In the genomic region with DNA sequence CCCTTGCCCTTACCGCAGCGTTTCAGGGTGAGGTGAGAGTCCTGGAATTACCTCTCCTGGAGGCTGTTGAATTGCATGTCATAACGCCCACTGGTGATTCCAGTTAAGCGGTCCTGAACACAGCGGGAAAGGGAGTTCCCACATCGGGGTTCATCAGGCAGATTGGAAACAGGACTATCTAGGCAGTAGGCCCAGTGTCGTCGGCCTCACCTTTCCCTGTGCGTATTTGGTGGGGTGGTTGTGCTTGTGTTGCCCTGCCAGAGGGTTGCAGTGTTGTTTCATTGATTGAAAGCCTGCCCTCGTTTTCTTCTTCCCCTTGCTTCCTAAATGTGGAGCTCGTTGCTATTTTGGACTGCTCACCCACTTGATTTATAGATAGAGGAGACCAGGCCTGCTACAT, we compare ENCODE assay signal across 15 cellular contexts. TPM values are rescaled to one million over a fixed set of nuclear protein-coding genes. Genes with fewer than 3 reads are reported as not detected.
DNase-seq lines count a peak whose midpoint lies in the region; ATAC-seq and TF ChIP-seq lines count a peak whose summit lies in the region.
"Had no signal": no experiment of that assay in that cellular context is flagged by ENCODE, and none has a peak within 500 bp of the region (broad histone marks: within the 10 kb centered on the region; RNA-seq: fewer than 3 reads in every experiment).

No MANE protein-coding gene starts in this region.

- H4K20me1 ChIP-seq in GM23338 (replicated peaks; ENCODE audit: insufficient read depth) (peaks cover 60% of the 10 kb centered on the region), hepatocyte (ENCODE audit: insufficient read depth, poor library complexity, severe bottlenecking) (peaks cover 74% of the 10 kb centered on the region)

- no peak overlapping the region for H3K4me3 ChIP-seq in GM23338
- no peak overlapping the region for H3K4me3 ChIP-seq in right atrium auricular region
- H3K4me3 ChIP-seq in rectal smooth muscle tissue (ENCODE audit: low read length) = peak overlapping the region; percentile 7
- H3K4me3 ChIP-seq in hepatocyte = no peak overlapping the region
- H3K4me3 ChIP-seq in neuronal stem cell (ENCODE audit: low read length in 2 of 2) = no peak overlapping the region

- H3K9ac ChIP-seq in rectal smooth muscle tissue (ENCODE audit: low read length) = no peak overlapping the region
- no peak overlapping the region for H3K9ac ChIP-seq in neuronal stem cell (ENCODE audit: low read depth, low read length, poor library complexity)

- no peak overlapping the region for H2BK15ac ChIP-seq in neuronal stem cell (ENCODE audit: low read length)

- no peak overlapping the region for H2BK5ac ChIP-seq in neuronal stem cell (ENCODE audit: low read length)

- H3K4me3 Mint-ChIP-seq in GM23338 (no peak overlapping the region), brain (peak overlapping the region in 3 of 5 experiments; percentile 0 to 62 (median 9))

- H3K4me1 ChIP-seq in GM23338 (ENCODE audit: insufficient read depth) (peaks cover 30% of the 10 kb centered on the region), right atrium auricular region (peaks cover 0 to 82% of the 10 kb centered on the region in 2 donors), rectal smooth muscle tissue (ENCODE audit: control insufficient read depth, insufficient read depth, low read length) (peaks cover 38% of the 10 kb centered on the region), hepatocyte (ENCODE audit: insufficient read depth) (no peaks in the 10 kb centered on the region), neuronal stem cell (ENCODE audit: control insufficient read depth in 2 of 2, insufficient read depth in 1 of 2, low read depth in 1 of 2, low read length in 2 of 2) (peaks cover 3 to 5% of the 10 kb centered on the region in 2 donors)

- no peak overlapping the region for H2AK5ac ChIP-seq in neuronal stem cell (ENCODE audit: low read depth, low read length)

- no peak overlapping the region for H4K91ac ChIP-seq in neuronal stem cell (ENCODE audit: low read depth, low read length, poor library complexity)

- H3K4ac ChIP-seq in neuronal stem cell (ENCODE audit: low read length) = no peak overlapping the region

- 84% methylated on average over 11 of the region's 11 CpGs for WGBS in hepatocyte (ENCODE audit: low lambda C conversion rate, missing lambda C conversion rate)
- WGBS in neuronal stem cell (ENCODE audit: extremely low coverage in 2 of 2, insufficient read length in 2 of 2, insufficient replicate concordance in 1 of 2), 2 donors = no CpG with 5 or more reads among the region's 11 CpGs

- peaks cover 29% of the 10 kb centered on the region for H3K36me3 Mint-ChIP-seq in GM23338 (ENCODE audit: low read depth)
- peaks cover 84% of the 10 kb centered on the region for H3K36me3 Mint-ChIP-seq in brain

- H2BK12ac ChIP-seq in neuronal stem cell (ENCODE audit: low read length) = no peak overlapping the region

- H2AFZ ChIP-seq in GM23338 = no peak overlapping the region
- H2AFZ ChIP-seq in hepatocyte = no peak overlapping the region
- no peak overlapping the region for H2AFZ ChIP-seq in neuronal stem cell (ENCODE audit: low read length)

- H4K8ac ChIP-seq in neuronal stem cell (ENCODE audit: low read depth, low read length) = no peak overlapping the region

- H3K27me3 Mint-ChIP-seq in GM23338 (ENCODE audit: insufficient read depth, low read depth, poor library complexity) = peaks cover 14% of the 10 kb centered on the region
- peaks cover 6% of the 10 kb centered on the region for H3K27me3 Mint-ChIP-seq in brain
- H3K27me3 Mint-ChIP-seq: IgD-negative memory B cell had no signal

- no peaks in the 10 kb centered on the region for H3K36me3 ChIP-seq in GM23338 (ENCODE audit: insufficient read depth)
- H3K36me3 ChIP-seq in right atrium auricular region = no peaks in the 10 kb centered on the region
- no peaks in the 10 kb centered on the region for H3K36me3 ChIP-seq in rectal smooth muscle tissue (ENCODE audit: control insufficient read depth, insufficient read depth, low read length)
- no peaks in the 10 kb centered on the region for H3K36me3 ChIP-seq in hepatocyte (replicated peaks; ENCODE audit: insufficient read depth, low read depth)
- H3K36me3 ChIP-seq in neuronal stem cell (replicated peaks in 1 of 2; ENCODE audit: control insufficient read depth in 2 of 2, insufficient read depth in 2 of 2, low read length in 2 of 2) = peaks cover 4 to 41% of the 10 kb centered on the region in 2 donors

- peak in 1 of 2 experiments; percentile 25; a peak in 1 of 4 replicates for TF ChIP-seq CTCF in GM23338 (conservative IDR thresholded peaks at IDR 0.05; ENCODE audit: low read depth in 2 of 2)
- TF ChIP-seq CTCF in brain (conservative IDR thresholded peaks at IDR 0.05) = no peak
- peak in 1 of 2 donors; percentile 53 for TF ChIP-seq CTCF in right atrium auricular region (IDR thresholded peaks at IDR 0.05)
- no peak for TF ChIP-seq CTCF in hepatocyte (IDR thresholded peaks at IDR 0.05; ENCODE audit: poor library complexity)

- H3K4me1 Mint-ChIP-seq in GM23338 (peaks cover 66% of the 10 kb centered on the region), brain (peaks cover 88% of the 10 kb centered on the region)

- peaks cover 26% of the 10 kb centered on the region for H3K79me1 ChIP-seq in neuronal stem cell (ENCODE audit: low read depth, low read length)

- H3K9me2 ChIP-seq in GM23338 (ENCODE audit: insufficient read depth) (no peaks in the 10 kb centered on the region), hepatocyte (replicated peaks; ENCODE audit: insufficient read depth) (no peaks in the 10 kb centered on the region)

- H3K4me2 ChIP-seq in GM23338 (no peak overlapping the region), hepatocyte (no peak overlapping the region), neuronal stem cell (ENCODE audit: insufficient read depth, low read length, poor library complexity, severe bottlenecking) (no peak overlapping the region)

- H2BK120ac ChIP-seq in neuronal stem cell (ENCODE audit: low read depth, low read length) = no peak overlapping the region

- H3K9me3 ChIP-seq in right atrium auricular region = no peaks in the 10 kb centered on the region
- no peaks in the 10 kb centered on the region for H3K9me3 ChIP-seq in hepatocyte (ENCODE audit: low read depth)
- peaks cover 0 to 12% of the 10 kb centered on the region in 2 donors for H3K9me3 ChIP-seq in neuronal stem cell (replicated peaks in 1 of 2; ENCODE audit: control insufficient read depth in 2 of 2, insufficient read depth in 1 of 2, low read depth in 1 of 2, low read length in 2 of 2)

- 0 out of 2 replicates have a peak overlapping the region, but pooled peaks have one; percentile 7 for H3K27ac ChIP-seq in GM23338 (ENCODE audit: low read depth)
- peak overlapping the region; percentile 66 to 80 for H3K27ac ChIP-seq in right atrium auricular region
- H3K27ac ChIP-seq in rectal smooth muscle tissue (ENCODE audit: low read depth, low read length) = peak overlapping the region; percentile 68
- no peak overlapping the region for H3K27ac ChIP-seq in hepatocyte
- no peak overlapping the region for H3K27ac ChIP-seq in neuronal stem cell (replicated peaks; ENCODE audit: low read length)
- H3K27ac ChIP-seq: C4-2B had no signal

- H3K14ac ChIP-seq in neuronal stem cell (ENCODE audit: low read length) = no peak overlapping the region

- H3K23ac ChIP-seq in neuronal stem cell (ENCODE audit: low read depth, low read length, poor library complexity) = no peak overlapping the region

- H3K18ac ChIP-seq in neuronal stem cell (ENCODE audit: low read length) = no peak overlapping the region

- peaks cover 98% of the 10 kb centered on the region for H3K79me2 ChIP-seq in GM23338 (replicated peaks; ENCODE audit: insufficient read depth)
- peaks cover 100% of the 10 kb centered on the region for H3K79me2 ChIP-seq in hepatocyte

- H3K27ac Mint-ChIP-seq in GM23338 = peak overlapping the region; percentile 26; the same call in 1 of the 2 replicates
- H3K27ac Mint-ChIP-seq in brain = peak overlapping the region in 4 of 5 experiments; percentile 25 to 85 (median 64)
- H3K27ac Mint-ChIP-seq: activated T-helper 2 cell treated with anti-CD3 and anti-CD28 coated beads, Interferon-gamma antibody, Interleukin-2, Interleukin-4, amounts not matched to agents 10 μg/mL and 5 μg/mL and 100 μg/mL, durations not matched to agents 14 hours and 24 hours and 36 hours had no signal

- no peak for ATAC-seq in GM23338
- no peak for ATAC-seq in GM19395 (IDR thresholded peaks at IDR 0.05; ENCODE audit: unreplicated experiment)
- ATAC-seq in GM18867 (IDR thresholded peaks at IDR 0.05; ENCODE audit: unreplicated experiment) = no peak
- ATAC-seq: stimulated activated naive CD8-positive, alpha-beta T cell treated with anti-CD3 and anti-CD28 coated beads, Interleukin-15, Interleukin-2, amounts not matched to agents 100 U/mL and 50 U/mL, for 24 hours had no signal

- peaks cover 10% of the 10 kb centered on the region; the same call in 1 of the 2 replicates for H3F3A ChIP-seq in GM23338 (replicated peaks; ENCODE audit: low read depth)

- H3K9me3 Mint-ChIP-seq in GM23338 = no peaks in the 10 kb centered on the region; the same call in 2 of the 3 replicates
- peaks cover 0 to 5% (median 3%) of the 10 kb centered on the region in 5 experiments for H3K9me3 Mint-ChIP-seq in brain
- H3K9me3 Mint-ChIP-seq: activated T-helper 2 cell treated with anti-CD3 and anti-CD28 coated beads, Interferon-gamma antibody, Interleukin-2, Interleukin-4, amounts not matched to agents 10 μg/mL and 5 μg/mL and 100 μg/mL, durations not matched to agents 14 hours and 24 hours and 36 hours; IgD-negative memory B cell had no signal

- H3K27me3 ChIP-seq in GM23338 (ENCODE audit: insufficient read depth) (no peaks in the 10 kb centered on the region), right atrium auricular region (no peaks in the 10 kb centered on the region), rectal smooth muscle tissue (ENCODE audit: control insufficient read depth, insufficient read depth, low read length) (no peaks in the 10 kb centered on the region), hepatocyte (no peaks in the 10 kb centered on the region), neuronal stem cell (ENCODE audit: control insufficient read depth in 3 of 3, insufficient read depth in 3 of 3, low read depth in 1 of 3, low read length in 3 of 3) (no peaks in the 10 kb centered on the region)

- no peak for DNase-seq in GM23338 (ENCODE audit: low spot score)
- no peak for DNase-seq in right atrium auricular region (ENCODE audit: low spot score)
- DNase-seq in hepatocyte (ENCODE audit: low spot score) = no peak
- DNase-seq in neuronal stem cell (ENCODE audit: low spot score) = no peak
- DNase-seq: EL; NCI-H187 treated with DMSO at 0.1 percent for 48 hours; occipital lobe; stimulated activated naive CD8-positive, alpha-beta T cell treated with anti-CD3 and anti-CD28 coated beads, Interleukin-15, Interleukin-2, amounts not matched to agents 100 U/mL and 50 U/mL, for 24 hours had no signal

RNA-seq across cellular contexts. Expression of gene SUN1, which starts 10.6 kb away (rescaled TPM):
- total RNA-seq in GM23338 (2014; rRNA removed; shearing (Covaris generic)) = 143 and 145 TPM in 2 replicates
- polyA plus RNA-seq in GM23338 (2016; fragmentation: Nextera tagmentation; extraction: Ambion mirVana) (57.9 and 63.3 TPM in 2 replicates), brain (ENCODE audit: insufficient read depth, low read depth, low replicate concordance) (128 TPM), hepatocyte (72.3 and 75.0 TPM in 2 replicates)
- total RNA-seq in right atrium auricular region (10 to 100 TPM; 84.4 to 97.5 TPM), hepatocyte (101 and 109 TPM in 2 replicates)
- polyA plus RNA-seq in neuronal stem cell (2013, experiment 1 of 2) = 62.1 TPM
- 60.5 TPM for polyA plus RNA-seq in neuronal stem cell (2013, experiment 2 of 2)

RNA-seq across cellular contexts. Expression of gene GET4, which starts 54.7 kb away (rescaled TPM):
- 55.0 and 79.1 TPM in 2 replicates for total RNA-seq in GM23338 (2014; rRNA removed; shearing (Covaris generic))
- polyA plus RNA-seq in GM23338 (2016; fragmentation: Nextera tagmentation; extraction: Ambion mirVana) (48.0 and 54.5 TPM in 2 replicates), brain (ENCODE audit: insufficient read depth, low read depth, low replicate concordance) (37.7 TPM), hepatocyte (102 and 126 TPM in 2 replicates)
- total RNA-seq in right atrium auricular region (10 to 100 TPM; 16.1 to 19.7 TPM), hepatocyte (46.3 and 48.3 TPM in 2 replicates)
- 28.4 TPM for polyA plus RNA-seq in neuronal stem cell (2013, experiment 1 of 2)
- 27.9 TPM for polyA plus RNA-seq in neuronal stem cell (2013, experiment 2 of 2)

Comparison
In these comparisons a context has a peak if more than half of its experiments do, and no peak if none do; other contexts are left out.
1. H3K27ac ChIP-seq: peak in GM23338 (single experiment), right atrium auricular region (2 of 2) and rectal smooth muscle tissue (single experiment); none in hepatocyte (single experiment) and neuronal stem cell (single experiment).